16 cellular contexts compared by ENCODE assay signal in genomic region chr4:38242822-38243384, GRCh38.
A peak's percentile ranks its signal among the peaks of the same experiment; 100 is the strongest.
DNase-seq lines count a peak whose midpoint lies in the region; ATAC-seq and TF ChIP-seq lines count a peak whose summit lies in the region.
"Had no signal": no experiment of that assay in that cellular context is flagged by ENCODE, and none has a peak within 500 bp of the region (broad histone marks: within the 10 kb centered on the region; RNA-seq: fewer than 3 reads in every experiment).

No MANE protein-coding gene starts in this region.

- 40% methylated on average over 3 of the region's 4 CpGs for WGBS in hepatocyte (ENCODE audit: low lambda C conversion rate, missing lambda C conversion rate)

- H3K27ac Mint-ChIP-seq in activated naive CD8-positive, alpha-beta T cell treated with anti-CD3 and anti-CD28 coated beads for 36 hours = peak overlapping the region; percentile 75
- no peak overlapping the region for H3K27ac Mint-ChIP-seq in activated naive CD8-positive, alpha-beta T cell treated with anti-CD3 and anti-CD28 coated beads, Interleukin-2, amount 50 U/mL, for 24 hours
- H3K27ac Mint-ChIP-seq in T-cell (peak overlapping the region; percentile 49 to 76), type B pancreatic cell (peak overlapping the region; percentile 66)
- H3K27ac Mint-ChIP-seq: activated naive CD8-positive, alpha-beta T cell had no signal

- no peaks in the 10 kb centered on the region for H3K36me3 ChIP-seq in hepatocyte (replicated peaks; ENCODE audit: insufficient read depth, low read depth)
- H3K36me3 ChIP-seq: brain microvascular endothelial cell, MG63, right atrium auricular region, SJSA1 had no signal

- no peaks in the 10 kb centered on the region for H3K79me2 ChIP-seq in hepatocyte

- no peak overlapping the region for H3K4me3 ChIP-seq in hepatocyte
- H3K4me3 ChIP-seq: MG63, right atrium auricular region, SJSA1 had no signal

- peaks cover 2% of the 10 kb centered on the region for H3K9me3 Mint-ChIP-seq in activated naive CD8-positive, alpha-beta T cell treated with anti-CD3 and anti-CD28 coated beads for 36 hours
- no peaks in the 10 kb centered on the region for H3K9me3 Mint-ChIP-seq in activated naive CD8-positive, alpha-beta T cell treated with anti-CD3 and anti-CD28 coated beads, Interleukin-2, amount 50 U/mL, for 24 hours
- H3K9me3 Mint-ChIP-seq in T-cell = peaks cover 0 to 4% (median 0%) of the 10 kb centered on the region in 3 donors
- H3K9me3 Mint-ChIP-seq in type B pancreatic cell = peaks cover 29% of the 10 kb centered on the region

- peak overlapping the region; percentile 24 for H3K27ac ChIP-seq in hepatocyte
- H3K27ac ChIP-seq: brain microvascular endothelial cell, right atrium auricular region, SJSA1 had no signal

- CTCF ChIA-PET in T-cell (lab: Charles Lee) = interaction anchor here (0.5 to 0.6 kb wide), 3 partner anchors 57 to 617 kb away, joined by 4 to 5 read pairs (median 4); no protein-coding TSS in a partner anchor

- H3K27me3 ChIP-seq in hepatocyte = no peaks in the 10 kb centered on the region
- H3K27me3 ChIP-seq: brain microvascular endothelial cell, MG63, right atrium auricular region, SJSA1 had no signal

- peaks cover 2% of the 10 kb centered on the region for H3K36me3 Mint-ChIP-seq in activated naive CD8-positive, alpha-beta T cell treated with anti-CD3 and anti-CD28 coated beads for 36 hours
- H3K36me3 Mint-ChIP-seq in activated naive CD8-positive, alpha-beta T cell treated with anti-CD3 and anti-CD28 coated beads, Interleukin-2, amount 50 U/mL, for 24 hours (ENCODE audit: low read depth) = no peaks in the 10 kb centered on the region
- no peaks in the 10 kb centered on the region for H3K36me3 Mint-ChIP-seq in T-cell
- H3K36me3 Mint-ChIP-seq in type B pancreatic cell = peaks cover 3% of the 10 kb centered on the region

- H2AFZ ChIP-seq in hepatocyte = peak overlapping the region; percentile 65

- no peaks in the 10 kb centered on the region for H4K20me1 ChIP-seq in hepatocyte (ENCODE audit: insufficient read depth, poor library complexity, severe bottlenecking)

- no peaks in the 10 kb centered on the region for H3K9me2 ChIP-seq in hepatocyte (replicated peaks; ENCODE audit: insufficient read depth)

- no peaks in the 10 kb centered on the region for H3K27me3 Mint-ChIP-seq in activated naive CD8-positive, alpha-beta T cell treated with anti-CD3 and anti-CD28 coated beads for 36 hours
- peaks cover 3% of the 10 kb centered on the region for H3K27me3 Mint-ChIP-seq in activated naive CD8-positive, alpha-beta T cell treated with anti-CD3 and anti-CD28 coated beads, Interleukin-2, amount 50 U/mL, for 24 hours
- H3K27me3 Mint-ChIP-seq in T-cell = no peaks in the 10 kb centered on the region
- no peaks in the 10 kb centered on the region for H3K27me3 Mint-ChIP-seq in type B pancreatic cell
- H3K27me3 Mint-ChIP-seq: activated naive CD8-positive, alpha-beta T cell had no signal

- no peak for DNase-seq in activated naive CD8-positive, alpha-beta T cell treated with anti-CD3 and anti-CD28 coated beads for 36 hours
- DNase-seq in activated naive CD8-positive, alpha-beta T cell treated with anti-CD3 and anti-CD28 coated beads, Interleukin-2, amount 50 U/mL, for 24 hours = no peak
- DNase-seq in T-cell (peak in 9 of 34 experiments; percentile 1 to 15 (median 3)), hepatocyte (ENCODE audit: low spot score) (no peak), type B pancreatic cell (ENCODE audit: extremely low spot score, unreplicated experiment) (no peak), left ventricle myocardium superior (no peak)
- DNase-seq: brain microvascular endothelial cell, dermis blood vessel endothelial cell, MG63, NCI-H1694, T1000 had no signal

- H3K9me3 ChIP-seq in hepatocyte (ENCODE audit: low read depth) = no peaks in the 10 kb centered on the region
- H3K9me3 ChIP-seq: MG63, right atrium auricular region, SJSA1 had no signal

- intact Hi-C loops in left ventricle myocardium superior (cut with micrococcal nuclease) = no loop called here

- ATAC-seq in activated naive CD8-positive, alpha-beta T cell treated with anti-CD3 and anti-CD28 coated beads, Interleukin-2, amount 50 U/mL, for 24 hours = no peak
- ATAC-seq in T-cell (replicated peaks in 1 of 4) (peak; percentile 61 to 94 (median 72)), GM21367 (IDR thresholded peaks at IDR 0.05; ENCODE audit: unreplicated experiment) (no peak), left ventricle myocardium superior (no peak)
- ATAC-seq: HCT116 had no signal

- peaks cover 5% of the 10 kb centered on the region for H3K4me1 ChIP-seq in hepatocyte (ENCODE audit: insufficient read depth)
- H3K4me1 ChIP-seq: right atrium auricular region, SJSA1 had no signal

- H3K4me1 Mint-ChIP-seq in activated naive CD8-positive, alpha-beta T cell treated with anti-CD3 and anti-CD28 coated beads for 36 hours = no peaks in the 10 kb centered on the region
- no peaks in the 10 kb centered on the region for H3K4me1 Mint-ChIP-seq in activated naive CD8-positive, alpha-beta T cell treated with anti-CD3 and anti-CD28 coated beads, Interleukin-2, amount 50 U/mL, for 24 hours
- H3K4me1 Mint-ChIP-seq in T-cell (peaks cover 11 to 21% (median 21%) of the 10 kb centered on the region in 3 donors), type B pancreatic cell (ENCODE audit: unreplicated experiment) (peaks cover 19% of the 10 kb centered on the region)

- TF ChIP-seq CTCF in hepatocyte (IDR thresholded peaks at IDR 0.05; ENCODE audit: poor library complexity) (no peak), type B pancreatic cell (conservative IDR thresholded peaks at IDR 0.05) (no peak)

- H3K4me2 ChIP-seq in hepatocyte = peak overlapping the region; percentile 47

- POLR2A ChIA-PET in T-cell (lab: Charles Lee) = interaction anchor here in 1 of 2 donors (0.5 kb wide), 1 partner anchor 1245 kb away, joined by 3 read pairs; no protein-coding TSS in a partner anchor

- H3K4me3 Mint-ChIP-seq in activated naive CD8-positive, alpha-beta T cell treated with anti-CD3 and anti-CD28 coated beads for 36 hours = no peak overlapping the region
- H3K4me3 Mint-ChIP-seq in activated naive CD8-positive, alpha-beta T cell treated with anti-CD3 and anti-CD28 coated beads, Interleukin-2, amount 50 U/mL, for 24 hours = no peak overlapping the region
- H3K4me3 Mint-ChIP-seq in T-cell = peak overlapping the region in 2 of 3 donors; percentile 4 to 39
- peak overlapping the region; percentile 46 for H3K4me3 Mint-ChIP-seq in type B pancreatic cell
- H3K4me3 Mint-ChIP-seq: activated naive CD8-positive, alpha-beta T cell had no signal

Comparison
In these comparisons a context has a peak if more than half of its experiments do, and no peak if none do; other contexts are left out.
1. H3K4me3 Mint-ChIP-seq: peak in T-cell (2 of 3) and type B pancreatic cell (single experiment); none in activated naive CD8-positive, alpha-beta T cell treated with anti-CD3 and anti-CD28 coated beads for 36 hours (single experiment) and activated naive CD8-positive, alpha-beta T cell treated with anti-CD3 and anti-CD28 coated beads, Interleukin-2, amount 50 U/mL, for 24 hours (single experiment).
2. ATAC-seq: peak in T-cell (4 of 4); none in activated naive CD8-positive, alpha-beta T cell treated with anti-CD3 and anti-CD28 coated beads, Interleukin-2, amount 50 U/mL, for 24 hours (single experiment), GM21367 (single experiment) and left ventricle myocardium superior (single experiment).